15 cellular contexts compared by ENCODE assay signal in genomic region chr13:75369986-75370385, GRCh38.
A peak's percentile ranks its signal among the peaks of the same experiment; 100 is the strongest.
DNase-seq lines count a peak whose midpoint lies in the region; ATAC-seq and TF ChIP-seq lines count a peak whose summit lies in the region.
"Had no signal": no experiment of that assay in that cellular context is flagged by ENCODE, and none has a peak within 500 bp of the region (broad histone marks: within the 10 kb centered on the region; RNA-seq: fewer than 3 reads in every experiment).

No MANE protein-coding gene starts in this region.

- no peaks in the 10 kb centered on the region for H3K27me3 ChIP-seq in gastrocnemius medialis

- TF ChIP-seq CTCF in gastrocnemius medialis (IDR thresholded peaks at IDR 0.05 in 4 of 5, conservative IDR thresholded peaks at IDR 0.05 in 1 of 5) = no peak

- H3K4me3 ChIP-seq in gastrocnemius medialis = no peak overlapping the region
- H3K4me3 ChIP-seq: GM12878, GM23338 had no signal

- intact Hi-C loops in left ventricle myocardium superior (cut with micrococcal nuclease) (loop anchor here (5.0 kb wide), 1 partner anchor 112 kb away; the partner anchor contains the start of gene TBC1D4), left cardiac atrium (cut with DNase I) (loop anchor here (5.0 to 10.0 kb wide), 3 partner anchors 112 to 167 kb away; partner anchors contain the start of genes TBC1D4 (in 2 of the 2) and COMMD6 (in 1 of the 2)), gastrocnemius medialis (cut with DNase I; ENCODE audit: low total_unique reads) (loop anchor here (2.0 to 10.0 kb wide), 3 partner anchors 47 to 385 kb away; partner anchors contain the start of gene UCHL3)

- in situ Hi-C loops in gastrocnemius medialis (cut with MboI; ENCODE audit: low sequenced_read_pairs in 4 of 4) = loop anchor here in 3 of 4 donors (5.0 to 10.0 kb wide), 3 partner anchors 107 to 175 kb away; partner anchors contain the start of genes TBC1D4 (in 1 of the 3) and UCHL3 (in 1 of the 3)

- H3K36me3 ChIP-seq in gastrocnemius medialis = no peaks in the 10 kb centered on the region

- no peak for TF ChIP-seq POLR2A in gastrocnemius medialis (IDR thresholded peaks at IDR 0.05)

- H3K9me3 ChIP-seq in gastrocnemius medialis = no peaks in the 10 kb centered on the region

- H3K4me1 ChIP-seq in gastrocnemius medialis = peaks cover 88 to 98% of the 10 kb centered on the region in 2 donors

- peak; percentile 21 for ATAC-seq in left ventricle myocardium superior
- ATAC-seq in left cardiac atrium = no peak
- peak; percentile 22 to 43 for ATAC-seq in gastrocnemius medialis
- no peak for ATAC-seq in HG03565 (IDR thresholded peaks at IDR 0.05; ENCODE audit: unreplicated experiment)
- no peak for ATAC-seq in HG02588 (IDR thresholded peaks at IDR 0.05; ENCODE audit: unreplicated experiment)
- ATAC-seq: GM12878, GM23338 had no signal

- DNase-seq in left ventricle myocardium superior = no peak
- no peak for DNase-seq in left cardiac atrium
- DNase-seq in amniotic epithelial cell (ENCODE audit: low read depth) = peak; percentile 89
- no peak for DNase-seq in gastrocnemius medialis
- DNase-seq in activated CD4-positive, alpha-beta T cell treated with anti-CD3 and anti-CD28 coated beads, Interleukin-2, amount 50 U/mL, for 48 hours = no peak
- DNase-seq: C1 segment of cervical spinal cord; Calu3; CD4-positive, alpha-beta T cell; DMS 273 treated with DMSO at 0.1 percent for 48 hours; H7 had no signal

- peak overlapping the region; percentile 78 to 89 (median 84) for H3K27ac ChIP-seq in gastrocnemius medialis
- H3K27ac ChIP-seq: HL-60 had no signal

Comparison
In these comparisons a context has a peak if more than half of its experiments do, and no peak if none do; other contexts are left out.
1. ATAC-seq: peak in left ventricle myocardium superior (single experiment) and gastrocnemius medialis (2 of 2); none in left cardiac atrium (0 of 2), HG03565 (single experiment) and HG02588 (single experiment).